In genomic region chr7:105648561-105649401, GRCh38 we compare ENCODE assay signal across 1 cellular context.
TF ChIP-seq lines count a peak whose summit lies in the region.

No MANE protein-coding gene starts in this region.

TF ChIP-seq in K562, 482 proteins besides CTCF, POLR2A, EP300 and RAD21 (continued from another document):
- TF ChIP-seq, protein P1, sequence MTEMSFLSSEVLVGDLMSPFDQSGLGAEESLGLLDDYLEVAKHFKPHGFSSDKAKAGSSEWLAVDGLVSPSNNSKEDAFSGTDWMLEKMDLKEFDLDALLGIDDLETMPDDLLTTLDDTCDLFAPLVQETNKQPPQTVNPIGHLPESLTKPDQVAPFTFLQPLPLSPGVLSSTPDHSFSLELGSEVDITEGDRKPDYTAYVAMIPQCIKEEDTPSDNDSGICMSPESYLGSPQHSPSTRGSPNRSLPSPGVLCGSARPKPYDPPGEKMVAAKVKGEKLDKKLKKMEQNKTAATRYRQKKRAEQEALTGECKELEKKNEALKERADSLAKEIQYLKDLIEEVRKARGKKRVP (CRISPR knock-in tag; IDR thresholded peaks at IDR 0.05) = no peak
- TF ChIP-seq ZBTB7A (IDR thresholded peaks at IDR 0.05; ENCODE audit: borderline replicate concordance, control insufficient read depth, low read depth, low read length) = peak; percentile 21; the same call in 1 of the 2 replicates
- no peak for TF ChIP-seq SIN3B (IDR thresholded peaks at IDR 0.05; ENCODE audit: low read depth)
- TF ChIP-seq NUFIP1 (IDR thresholded peaks at IDR 0.05; ENCODE audit: partially characterized antibody) = no peak
- TF ChIP-seq DIDO1 (tag; IDR thresholded peaks at IDR 0.05; ENCODE audit: low read depth) = no peak
- no peak for TF ChIP-seq HMBOX1 (IDR thresholded peaks at IDR 0.05)
- TF ChIP-seq, protein P2, sequence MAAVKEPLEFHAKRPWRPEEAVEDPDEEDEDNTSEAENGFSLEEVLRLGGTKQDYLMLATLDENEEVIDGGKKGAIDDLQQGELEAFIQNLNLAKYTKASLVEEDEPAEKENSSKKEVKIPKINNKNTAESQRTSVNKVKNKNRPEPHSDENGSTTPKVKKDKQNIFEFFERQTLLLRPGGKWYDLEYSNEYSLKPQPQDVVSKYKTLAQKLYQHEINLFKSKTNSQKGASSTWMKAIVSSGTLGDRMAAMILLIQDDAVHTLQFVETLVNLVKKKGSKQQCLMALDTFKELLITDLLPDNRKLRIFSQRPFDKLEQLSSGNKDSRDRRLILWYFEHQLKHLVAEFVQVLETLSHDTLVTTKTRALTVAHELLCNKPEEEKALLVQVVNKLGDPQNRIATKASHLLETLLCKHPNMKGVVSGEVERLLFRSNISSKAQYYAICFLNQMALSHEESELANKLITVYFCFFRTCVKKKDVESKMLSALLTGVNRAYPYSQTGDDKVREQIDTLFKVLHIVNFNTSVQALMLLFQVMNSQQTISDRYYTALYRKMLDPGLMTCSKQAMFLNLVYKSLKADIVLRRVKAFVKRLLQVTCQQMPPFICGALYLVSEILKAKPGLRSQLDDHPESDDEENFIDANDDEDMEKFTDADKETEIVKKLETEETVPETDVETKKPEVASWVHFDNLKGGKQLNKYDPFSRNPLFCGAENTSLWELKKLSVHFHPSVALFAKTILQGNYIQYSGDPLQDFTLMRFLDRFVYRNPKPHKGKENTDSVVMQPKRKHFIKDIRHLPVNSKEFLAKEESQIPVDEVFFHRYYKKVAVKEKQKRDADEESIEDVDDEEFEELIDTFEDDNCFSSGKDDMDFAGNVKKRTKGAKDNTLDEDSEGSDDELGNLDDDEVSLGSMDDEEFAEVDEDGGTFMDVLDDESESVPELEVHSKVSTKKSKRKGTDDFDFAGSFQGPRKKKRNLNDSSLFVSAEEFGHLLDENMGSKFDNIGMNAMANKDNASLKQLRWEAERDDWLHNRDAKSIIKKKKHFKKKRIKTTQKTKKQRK (IDR thresholded peaks at IDR 0.05; ENCODE audit: borderline replicate concordance, low read depth, low read length) = no peak
- TF ChIP-seq, protein P3, sequence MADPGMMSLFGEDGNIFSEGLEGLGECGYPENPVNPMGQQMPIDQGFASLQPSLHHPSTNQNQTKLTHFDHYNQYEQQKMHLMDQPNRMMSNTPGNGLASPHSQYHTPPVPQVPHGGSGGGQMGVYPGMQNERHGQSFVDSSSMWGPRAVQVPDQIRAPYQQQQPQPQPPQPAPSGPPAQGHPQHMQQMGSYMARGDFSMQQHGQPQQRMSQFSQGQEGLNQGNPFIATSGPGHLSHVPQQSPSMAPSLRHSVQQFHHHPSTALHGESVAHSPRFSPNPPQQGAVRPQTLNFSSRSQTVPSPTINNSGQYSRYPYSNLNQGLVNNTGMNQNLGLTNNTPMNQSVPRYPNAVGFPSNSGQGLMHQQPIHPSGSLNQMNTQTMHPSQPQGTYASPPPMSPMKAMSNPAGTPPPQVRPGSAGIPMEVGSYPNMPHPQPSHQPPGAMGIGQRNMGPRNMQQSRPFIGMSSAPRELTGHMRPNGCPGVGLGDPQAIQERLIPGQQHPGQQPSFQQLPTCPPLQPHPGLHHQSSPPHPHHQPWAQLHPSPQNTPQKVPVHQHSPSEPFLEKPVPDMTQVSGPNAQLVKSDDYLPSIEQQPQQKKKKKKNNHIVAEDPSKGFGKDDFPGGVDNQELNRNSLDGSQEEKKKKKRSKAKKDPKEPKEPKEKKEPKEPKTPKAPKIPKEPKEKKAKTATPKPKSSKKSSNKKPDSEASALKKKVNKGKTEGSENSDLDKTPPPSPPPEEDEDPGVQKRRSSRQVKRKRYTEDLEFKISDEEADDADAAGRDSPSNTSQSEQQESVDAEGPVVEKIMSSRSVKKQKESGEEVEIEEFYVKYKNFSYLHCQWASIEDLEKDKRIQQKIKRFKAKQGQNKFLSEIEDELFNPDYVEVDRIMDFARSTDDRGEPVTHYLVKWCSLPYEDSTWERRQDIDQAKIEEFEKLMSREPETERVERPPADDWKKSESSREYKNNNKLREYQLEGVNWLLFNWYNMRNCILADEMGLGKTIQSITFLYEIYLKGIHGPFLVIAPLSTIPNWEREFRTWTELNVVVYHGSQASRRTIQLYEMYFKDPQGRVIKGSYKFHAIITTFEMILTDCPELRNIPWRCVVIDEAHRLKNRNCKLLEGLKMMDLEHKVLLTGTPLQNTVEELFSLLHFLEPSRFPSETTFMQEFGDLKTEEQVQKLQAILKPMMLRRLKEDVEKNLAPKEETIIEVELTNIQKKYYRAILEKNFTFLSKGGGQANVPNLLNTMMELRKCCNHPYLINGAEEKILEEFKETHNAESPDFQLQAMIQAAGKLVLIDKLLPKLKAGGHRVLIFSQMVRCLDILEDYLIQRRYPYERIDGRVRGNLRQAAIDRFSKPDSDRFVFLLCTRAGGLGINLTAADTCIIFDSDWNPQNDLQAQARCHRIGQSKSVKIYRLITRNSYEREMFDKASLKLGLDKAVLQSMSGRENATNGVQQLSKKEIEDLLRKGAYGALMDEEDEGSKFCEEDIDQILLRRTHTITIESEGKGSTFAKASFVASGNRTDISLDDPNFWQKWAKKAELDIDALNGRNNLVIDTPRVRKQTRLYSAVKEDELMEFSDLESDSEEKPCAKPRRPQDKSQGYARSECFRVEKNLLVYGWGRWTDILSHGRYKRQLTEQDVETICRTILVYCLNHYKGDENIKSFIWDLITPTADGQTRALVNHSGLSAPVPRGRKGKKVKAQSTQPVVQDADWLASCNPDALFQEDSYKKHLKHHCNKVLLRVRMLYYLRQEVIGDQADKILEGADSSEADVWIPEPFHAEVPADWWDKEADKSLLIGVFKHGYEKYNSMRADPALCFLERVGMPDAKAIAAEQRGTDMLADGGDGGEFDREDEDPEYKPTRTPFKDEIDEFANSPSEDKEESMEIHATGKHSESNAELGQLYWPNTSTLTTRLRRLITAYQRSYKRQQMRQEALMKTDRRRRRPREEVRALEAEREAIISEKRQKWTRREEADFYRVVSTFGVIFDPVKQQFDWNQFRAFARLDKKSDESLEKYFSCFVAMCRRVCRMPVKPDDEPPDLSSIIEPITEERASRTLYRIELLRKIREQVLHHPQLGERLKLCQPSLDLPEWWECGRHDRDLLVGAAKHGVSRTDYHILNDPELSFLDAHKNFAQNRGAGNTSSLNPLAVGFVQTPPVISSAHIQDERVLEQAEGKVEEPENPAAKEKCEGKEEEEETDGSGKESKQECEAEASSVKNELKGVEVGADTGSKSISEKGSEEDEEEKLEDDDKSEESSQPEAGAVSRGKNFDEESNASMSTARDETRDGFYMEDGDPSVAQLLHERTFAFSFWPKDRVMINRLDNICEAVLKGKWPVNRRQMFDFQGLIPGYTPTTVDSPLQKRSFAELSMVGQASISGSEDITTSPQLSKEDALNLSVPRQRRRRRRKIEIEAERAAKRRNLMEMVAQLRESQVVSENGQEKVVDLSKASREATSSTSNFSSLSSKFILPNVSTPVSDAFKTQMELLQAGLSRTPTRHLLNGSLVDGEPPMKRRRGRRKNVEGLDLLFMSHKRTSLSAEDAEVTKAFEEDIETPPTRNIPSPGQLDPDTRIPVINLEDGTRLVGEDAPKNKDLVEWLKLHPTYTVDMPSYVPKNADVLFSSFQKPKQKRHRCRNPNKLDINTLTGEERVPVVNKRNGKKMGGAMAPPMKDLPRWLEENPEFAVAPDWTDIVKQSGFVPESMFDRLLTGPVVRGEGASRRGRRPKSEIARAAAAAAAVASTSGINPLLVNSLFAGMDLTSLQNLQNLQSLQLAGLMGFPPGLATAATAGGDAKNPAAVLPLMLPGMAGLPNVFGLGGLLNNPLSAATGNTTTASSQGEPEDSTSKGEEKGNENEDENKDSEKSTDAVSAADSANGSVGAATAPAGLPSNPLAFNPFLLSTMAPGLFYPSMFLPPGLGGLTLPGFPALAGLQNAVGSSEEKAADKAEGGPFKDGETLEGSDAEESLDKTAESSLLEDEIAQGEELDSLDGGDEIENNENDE (IDR thresholded peaks at IDR 0.05; ENCODE audit: low read depth, low read length) = no peak
- 0 out of 2 replicates have a peak, but pooled peaks have one; percentile 12 for TF ChIP-seq JUND (IDR thresholded peaks at IDR 0.05; ENCODE audit: borderline replicate concordance, low read depth, low read length)
- TF ChIP-seq JUND (tag; IDR thresholded peaks at IDR 0.05; ENCODE audit: borderline replicate concordance, low read depth, low read length) = peak; percentile 40; the same call in 1 of the 3 replicates
- no peak for TF ChIP-seq PPARD (CRISPR knock-in tag; IDR thresholded peaks at IDR 0.05)
- no peak for TF ChIP-seq ZNF134 (CRISPR knock-in tag; conservative IDR thresholded peaks at IDR 0.05)
